In genomic region chr6:169265486-169266131, GRCh38 we compare ENCODE assay signal across 25 cellular contexts. TPM values are rescaled to one million over a fixed set of nuclear protein-coding genes. Genes with fewer than 3 reads are reported as not detected.
A peak's percentile ranks its signal among the peaks of the same experiment; 100 is the strongest.
DNase-seq lines count a peak whose midpoint lies in the region; ATAC-seq, FAIRE-seq and TF ChIP-seq lines count a peak whose summit lies in the region.
"Had no signal": no experiment of that assay in that cellular context is flagged by ENCODE, and none has a peak within 500 bp of the region (broad histone marks: within the 10 kb centered on the region; RNA-seq: fewer than 3 reads in every experiment).

No MANE protein-coding gene starts in this region.

- CTCF ChIA-PET in IMR-90 (lab: Yijun Ruan, JAX) (no interaction called here), H1 (lab: Charles Lee; ENCODE audit: partially characterized antibody) (interaction anchor here (0.8 kb wide), 1 partner anchor 38 kb away, joined by 3 read pairs; no protein-coding TSS in a partner anchor)
- CTCF ChIA-PET in CD8-positive, alpha-beta T cell (lab: Charles Lee): no interaction called here

- H2BK15ac ChIP-seq in IMR-90 (ENCODE audit: low read depth, low read length): no peak overlapping the region; the same call in 2 of the 3 replicates
- H2BK15ac ChIP-seq in H1 (ENCODE audit: low read length): 0 out of 2 replicates have a peak overlapping the region, but pooled peaks have one; percentile 46

- no peak overlapping the region for H2AK9ac ChIP-seq in IMR-90 (replicated peaks; ENCODE audit: low read depth, low read length, poor library complexity)

- no peak overlapping the region for H3K4me3 Mint-ChIP-seq in neural progenitor cell
- no peak overlapping the region for H3K4me3 Mint-ChIP-seq in stimulated activated effector memory CD8-positive, alpha-beta T cell treated with anti-CD3 and anti-CD28 coated beads, Interleukin-12 subunit alpha, Interleukin-12 subunit beta, amount 100 ng/mL, for 72 hours
- H3K4me3 Mint-ChIP-seq in CD8-positive, alpha-beta T cell: no peak overlapping the region
- H3K4me3 Mint-ChIP-seq: CD4-positive, alpha-beta memory T cell; GM23338; HFFc6 had no signal

- ATAC-seq in IMR-90 (ENCODE audit: low read depth): no peak
- peak; percentile 16 for ATAC-seq in stimulated activated effector memory CD8-positive, alpha-beta T cell treated with anti-CD3 and anti-CD28 coated beads, Interleukin-12 subunit alpha, Interleukin-12 subunit beta, amount 100 ng/mL, for 72 hours
- no peak for ATAC-seq in CD8-positive, alpha-beta T cell
- no peak for ATAC-seq in GM21390 (IDR thresholded peaks at IDR 0.05; ENCODE audit: unreplicated experiment)
- ATAC-seq: A549, GM12878, GM23338 had no signal

- H3K79me2 ChIP-seq in H1 (ENCODE audit: control insufficient read depth in 1 of 2, insufficient read depth in 2 of 2, low read length in 2 of 2) (no peaks in the 10 kb centered on the region), neural progenitor cell (ENCODE audit: low read depth) (no peaks in the 10 kb centered on the region)

- peak overlapping the region; percentile 66 for H3K27ac Mint-ChIP-seq in neural progenitor cell
- H3K27ac Mint-ChIP-seq in stimulated activated effector memory CD8-positive, alpha-beta T cell treated with anti-CD3 and anti-CD28 coated beads, Interleukin-12 subunit alpha, Interleukin-12 subunit beta, amount 100 ng/mL, for 72 hours: no peak overlapping the region
- no peak overlapping the region for H3K27ac Mint-ChIP-seq in CD8-positive, alpha-beta T cell
- H3K27ac Mint-ChIP-seq: CD4-positive, alpha-beta memory T cell; GM23338; HFFc6 had no signal

- H2AK5ac ChIP-seq in IMR-90 (ENCODE audit: low read depth, low read length): peak overlapping the region; percentile 46
- H2AK5ac ChIP-seq in H1 (ENCODE audit: low read depth, low read length): no peak overlapping the region

- no peak for FAIRE-seq in H1 (lab: Jason Lieb, UNC)
- FAIRE-seq: A549, GM12878, GM19239, H54 had no signal

- no peak for TF ChIP-seq CTCF in IMR-90 (conservative IDR thresholded peaks at IDR 0.05; ENCODE audit: low read depth, low read length)
- TF ChIP-seq CTCF in H1 (IDR thresholded peaks at IDR 0.05; ENCODE audit: control extremely low read depth in 1 of 3, insufficient read depth in 1 of 3, low read depth in 1 of 3, low read length in 3 of 3): no peak
- TF ChIP-seq CTCF in neural progenitor cell (IDR thresholded peaks at IDR 0.05): no peak
- no peak for TF ChIP-seq CTCF in sigmoid colon (IDR thresholded peaks at IDR 0.05)
- no peak for TF ChIP-seq CTCF in CD8-positive, alpha-beta T cell (IDR thresholded peaks at IDR 0.05)

- no peak for DNase-seq in IMR-90
- no peak for DNase-seq in H1 (ENCODE audit: low read depth in 1 of 2, low spot score in 2 of 2)
- no peak for DNase-seq in neural progenitor cell (ENCODE audit: low spot score)
- no peak for DNase-seq in stimulated activated effector memory CD8-positive, alpha-beta T cell treated with anti-CD3 and anti-CD28 coated beads, Interleukin-12 subunit alpha, Interleukin-12 subunit beta, amount 100 ng/mL, for 72 hours (ENCODE audit: low spot score in 2 of 2)
- DNase-seq in NCI-H526 treated with DMSO at 0.1 percent for 48 hours (lab: John Stamatoyannopoulos, UW): no peak
- DNase-seq in sigmoid colon: no peak
- DNase-seq in CD8-positive, alpha-beta T cell: no peak
- DNase-seq: 8988T; ACHN; AML-193; BE2C; C1 segment of cervical spinal cord; Caco-2; CD4-positive, alpha-beta memory T cell; DMS79; EL; GDM1; HFFc6 had no signal

- H3K18ac ChIP-seq in IMR-90 (ENCODE audit: low read depth, low read length) (peak overlapping the region; percentile 31; the same call in 1 of the 2 replicates), H1 (ENCODE audit: extremely low read depth, low read length) (no peak overlapping the region; the same call in 1 of the 2 replicates)

- peak overlapping the region; percentile 40 for H2AFZ ChIP-seq in IMR-90 (replicated peaks; ENCODE audit: low read length, poor library complexity)
- no peak overlapping the region for H2AFZ ChIP-seq in H1 (ENCODE audit: low read length)
- H2AFZ ChIP-seq in neural progenitor cell (replicated peaks): no peak overlapping the region
- H2AFZ ChIP-seq: GM23338 had no signal

- no peak overlapping the region for H3K4me3 ChIP-seq in IMR-90 (ENCODE audit: insufficient read depth, low read depth, low read length)
- no peak overlapping the region for H3K4me3 ChIP-seq in H1 (ENCODE audit: extremely low read depth in 1 of 4, insufficient read depth in 2 of 4, low read depth in 3 of 4, low read length in 4 of 4)
- no peak overlapping the region for H3K4me3 ChIP-seq in neural progenitor cell
- H3K4me3 ChIP-seq in sigmoid colon: no peak overlapping the region
- no peak overlapping the region for H3K4me3 ChIP-seq in CD8-positive, alpha-beta T cell (ENCODE audit: low read depth, low read length)
- H3K4me3 ChIP-seq: A549, GM12878, GM23338, HAP-1 had no signal

- peaks cover 5% of the 10 kb centered on the region for H3K9me3 Mint-ChIP-seq in neural progenitor cell
- H3K9me3 Mint-ChIP-seq in stimulated activated effector memory CD8-positive, alpha-beta T cell treated with anti-CD3 and anti-CD28 coated beads, Interleukin-12 subunit alpha, Interleukin-12 subunit beta, amount 100 ng/mL, for 72 hours: no peaks in the 10 kb centered on the region
- H3K9me3 Mint-ChIP-seq in CD8-positive, alpha-beta T cell: no peaks in the 10 kb centered on the region
- H3K9me3 Mint-ChIP-seq: CD4-positive, alpha-beta memory T cell had no signal

- H4K20me1 ChIP-seq in IMR-90 (ENCODE audit: insufficient read depth, low read length) (no peaks in the 10 kb centered on the region), H1 (replicated peaks in 1 of 2; ENCODE audit: control insufficient read depth in 1 of 2, insufficient read depth in 2 of 2, low read length in 2 of 2) (no peaks in the 10 kb centered on the region), neural progenitor cell (ENCODE audit: low read depth) (no peaks in the 10 kb centered on the region)

- H2BK5ac ChIP-seq in IMR-90 (ENCODE audit: low read depth, low read length, poor library complexity, severe bottlenecking) (no peak overlapping the region), H1 (ENCODE audit: low read depth, low read length) (no peak overlapping the region)

- H3K4me1 ChIP-seq in IMR-90 (ENCODE audit: control insufficient read depth, insufficient read depth, low read length) (peaks cover 16% of the 10 kb centered on the region), H1 (replicated peaks in 1 of 4; ENCODE audit: control insufficient read depth in 3 of 4, insufficient read depth in 4 of 4, low read length in 3 of 4) (peaks cover 0 to 3% (median 1%) of the 10 kb centered on the region in 4 experiments; a peak in 3 of 7 replicates), neural progenitor cell (peaks cover 3% of the 10 kb centered on the region), sigmoid colon (peaks cover 0 to 14% (median 9%) of the 10 kb centered on the region in 4 donors)
- no peaks in the 10 kb centered on the region for H3K4me1 ChIP-seq in CD8-positive, alpha-beta T cell (ENCODE audit: insufficient read depth, low read length)
- H3K4me1 ChIP-seq: A549, BE2C, Caco-2 had no signal

- H3K36me3 ChIP-seq in IMR-90 (ENCODE audit: control insufficient read depth, insufficient read depth, low read length) (no peaks in the 10 kb centered on the region), H1 (ENCODE audit: control insufficient read depth in 2 of 4, insufficient read depth in 4 of 4, low read length in 3 of 4) (no peaks in the 10 kb centered on the region), neural progenitor cell (no peaks in the 10 kb centered on the region), sigmoid colon (no peaks in the 10 kb centered on the region)
- no peaks in the 10 kb centered on the region for H3K36me3 ChIP-seq in CD8-positive, alpha-beta T cell (ENCODE audit: insufficient read depth, low read length)
- H3K36me3 ChIP-seq: BE2C, HAP-1 had no signal

- H2BK120ac ChIP-seq in IMR-90 (ENCODE audit: low read depth, low read length) (peak overlapping the region; percentile 13; the same call in 1 of the 2 replicates), H1 (replicated peaks; ENCODE audit: low read depth, low read length) (no peak overlapping the region)

- H3K27ac ChIP-seq in IMR-90 (ENCODE audit: insufficient read depth, low read length): no peak overlapping the region
- no peak overlapping the region for H3K27ac ChIP-seq in H1 (ENCODE audit: low read depth, low read length)
- H3K27ac ChIP-seq in neural progenitor cell: no peak overlapping the region
- no peak overlapping the region for H3K27ac ChIP-seq in sigmoid colon
- H3K27ac ChIP-seq in CD8-positive, alpha-beta T cell (ENCODE audit: low read depth, low read length): no peak overlapping the region
- H3K27ac ChIP-seq: A549 had no signal

- H3K23ac ChIP-seq in IMR-90 (ENCODE audit: low read depth, low read length): no peak overlapping the region
- H3K23ac ChIP-seq in H1 (ENCODE audit: insufficient read length): no peak overlapping the region

- TF ChIP-seq POLR2A in IMR-90 (IDR thresholded peaks at IDR 0.05; ENCODE audit: low read depth, low read length) (no peak), H1 (IDR thresholded peaks at IDR 0.05; ENCODE audit: control extremely low read depth in 1 of 2, low read depth in 2 of 2, low read length in 2 of 2) (no peak), sigmoid colon (IDR thresholded peaks at IDR 0.05) (no peak)

- 87% methylated on average over 6 of the region's 12 CpGs; no CpG with 5 or more reads in 1 of the 2 experiments for WGBS in IMR-90 (ENCODE audit: extremely low coverage in 2 of 2, insufficient read length in 1 of 2), 2 experiments
- WGBS in H1 (ENCODE audit: extremely low coverage in 1 of 2, insufficient coverage in 1 of 2, insufficient read length in 1 of 2, insufficient replicate concordance in 2 of 2, low coverage in 1 of 2, low lambda C conversion rate in 2 of 2, missing lambda C conversion rate in 1 of 2), 2 experiments: 88% methylated on average over 12 of the region's 12 CpGs; no CpG with 5 or more reads in 1 of the 2 experiments
- WGBS in sigmoid colon, 2 donors: 82 to 84% methylated on average over 12 of the region's 12 CpGs

- H3F3A ChIP-seq in neural progenitor cell (ENCODE audit: low read depth): peaks cover 3% of the 10 kb centered on the region

- peaks cover 11% of the 10 kb centered on the region for H3K4me1 Mint-ChIP-seq in neural progenitor cell
- H3K4me1 Mint-ChIP-seq in stimulated activated effector memory CD8-positive, alpha-beta T cell treated with anti-CD3 and anti-CD28 coated beads, Interleukin-12 subunit alpha, Interleukin-12 subunit beta, amount 100 ng/mL, for 72 hours: no peaks in the 10 kb centered on the region
- no peaks in the 10 kb centered on the region for H3K4me1 Mint-ChIP-seq in CD8-positive, alpha-beta T cell (ENCODE audit: low read depth)
- H3K4me1 Mint-ChIP-seq: CD4-positive, alpha-beta memory T cell had no signal

- H4K91ac ChIP-seq in IMR-90 (ENCODE audit: insufficient read depth, low read depth, low read length) (0 out of 2 replicates have a peak overlapping the region, but pooled peaks have one; percentile 63), H1 (replicated peaks; ENCODE audit: insufficient read length, low read length) (no peak overlapping the region)

- dilution Hi-C loops in IMR-90 (cut with HindIII; ENCODE audit: low sequenced_read_pairs, unreplicated experiment): no loop called here

- H3K23me2 ChIP-seq in H1 (ENCODE audit: low read depth, low read length): no peaks in the 10 kb centered on the region

- H3K14ac ChIP-seq in IMR-90 (replicated peaks; ENCODE audit: low read depth, low read length): no peak overlapping the region
- no peak overlapping the region for H3K14ac ChIP-seq in H1 (ENCODE audit: insufficient read length)

- H3K4ac ChIP-seq in IMR-90 (ENCODE audit: low read depth, low read length) (peak overlapping the region; percentile 27; the same call in 1 of the 2 replicates), H1 (replicated peaks; ENCODE audit: insufficient read length, low read depth, low read length) (no peak overlapping the region)

- H3K79me1 ChIP-seq in IMR-90 (ENCODE audit: low read depth in 1 of 2, low read length in 2 of 2): no peaks in the 10 kb centered on the region
- no peaks in the 10 kb centered on the region for H3K79me1 ChIP-seq in H1 (ENCODE audit: low read depth, low read length)

- no peak overlapping the region for H4K8ac ChIP-seq in IMR-90 (ENCODE audit: low read depth in 2 of 2, low read length in 2 of 2)
- no peak overlapping the region for H4K8ac ChIP-seq in H1 (ENCODE audit: extremely low read depth, insufficient read depth, low read length)

- intact Hi-C loops in IMR-90 (cut with micrococcal nuclease): no loop called here
- intact Hi-C loops in sigmoid colon (cut with DNase I): no loop called here
- intact Hi-C loops in CD8-positive, alpha-beta T cell (cut with DNase I, micrococcal nuclease): no loop called here

- H3K9me3 ChIP-seq in IMR-90 (ENCODE audit: control insufficient read depth, insufficient read depth, low read length) (no peaks in the 10 kb centered on the region; the same call in 1 of the 2 replicates), H1 (ENCODE audit: insufficient read depth in 2 of 2, low read depth in 1 of 2, low read length in 1 of 2) (no peaks in the 10 kb centered on the region), neural progenitor cell (ENCODE audit: low read depth) (no peaks in the 10 kb centered on the region), sigmoid colon (no peaks in the 10 kb centered on the region)
- no peaks in the 10 kb centered on the region for H3K9me3 ChIP-seq in CD8-positive, alpha-beta T cell (ENCODE audit: low read length)
- H3K9me3 ChIP-seq: A549, BE2C, Caco-2, HAP-1 had no signal

- BruUV-seq in IMR-90 (replicated peaks; lab: Mats Ljungman, UMichigan): no TSS peak

- H4K5ac ChIP-seq in IMR-90 (ENCODE audit: low read depth, low read length): no peak overlapping the region
- no peak overlapping the region for H4K5ac ChIP-seq in H1 (ENCODE audit: insufficient read length, low read depth, low read length)

- H3K56ac ChIP-seq in IMR-90 (ENCODE audit: extremely low read depth, insufficient read depth, low read length) (no peak overlapping the region), H1 (replicated peaks; ENCODE audit: insufficient read length, low read depth, low read length) (no peak overlapping the region)

- H3K36me3 Mint-ChIP-seq in neural progenitor cell: no peaks in the 10 kb centered on the region
- H3K36me3 Mint-ChIP-seq in stimulated activated effector memory CD8-positive, alpha-beta T cell treated with anti-CD3 and anti-CD28 coated beads, Interleukin-12 subunit alpha, Interleukin-12 subunit beta, amount 100 ng/mL, for 72 hours: no peaks in the 10 kb centered on the region
- H3K36me3 Mint-ChIP-seq in CD8-positive, alpha-beta T cell: no peaks in the 10 kb centered on the region
- H3K36me3 Mint-ChIP-seq: CD4-positive, alpha-beta memory T cell had no signal

- H3K9ac ChIP-seq in IMR-90 (ENCODE audit: low read depth, low read length) (no peak overlapping the region), H1 (replicated peaks in 1 of 4; ENCODE audit: extremely low read depth in 1 of 4, low read depth in 3 of 4, low read length in 3 of 4) (no peak overlapping the region), neural progenitor cell (no peak overlapping the region)

- H3K4me2 ChIP-seq in IMR-90 (ENCODE audit: low read depth, low read length): no peak overlapping the region
- H3K4me2 ChIP-seq in H1 (ENCODE audit: insufficient read depth in 1 of 2, low read depth in 2 of 2, low read length in 2 of 2): no peak overlapping the region
- no peak overlapping the region for H3K4me2 ChIP-seq in neural progenitor cell
- H3K4me2 ChIP-seq: A549, GM23338 had no signal

- no peak for TF ChIP-seq EP300 in H1 (IDR thresholded peaks at IDR 0.05; ENCODE audit: borderline replicate concordance in 1 of 2, low read depth in 2 of 2, low read length in 2 of 2)
- no peak for TF ChIP-seq EP300 in sigmoid colon (IDR thresholded peaks at IDR 0.05)

- H3K27me3 ChIP-seq in IMR-90 (ENCODE audit: control insufficient read depth, insufficient read depth, low read length): no peaks in the 10 kb centered on the region
- H3K27me3 ChIP-seq in H1 (replicated peaks in 1 of 4; ENCODE audit: control insufficient read depth in 3 of 4, extremely low read depth in 1 of 4, insufficient read depth in 3 of 4, low read length in 3 of 4): no peaks in the 10 kb centered on the region
- H3K27me3 ChIP-seq in neural progenitor cell: no peaks in the 10 kb centered on the region
- no peaks in the 10 kb centered on the region for H3K27me3 ChIP-seq in sigmoid colon
- H3K27me3 ChIP-seq in CD8-positive, alpha-beta T cell (ENCODE audit: insufficient read depth, low read length): no peaks in the 10 kb centered on the region
- H3K27me3 ChIP-seq: BE2C had no signal

- peaks cover 6% of the 10 kb centered on the region for H3K27me3 Mint-ChIP-seq in neural progenitor cell (ENCODE audit: insufficient read depth, low read depth)
- peaks cover 9% of the 10 kb centered on the region for H3K27me3 Mint-ChIP-seq in CD8-positive, alpha-beta T cell (ENCODE audit: low read depth)

- TF ChIP-seq RAD21 in IMR-90 (IDR thresholded peaks at IDR 0.05; ENCODE audit: low read length) (no peak), H1 (IDR thresholded peaks at IDR 0.05 in 1 of 2, conservative IDR thresholded peaks at IDR 0.05 in 1 of 2; ENCODE audit: low read depth in 2 of 2, low read length in 2 of 2) (no peak)

- POLR2A ChIA-PET in IMR-90 (lab: Charles Lee; ENCODE audit: unreplicated experiment): no interaction called here
- POLR2A ChIA-PET in H1 (lab: Charles Lee; ENCODE audit: partially characterized antibody): interaction anchor here (3.5 kb wide), 1 partner anchor 10 kb away, joined by 12 read pairs; no protein-coding TSS in a partner anchor
- POLR2A ChIA-PET in CD8-positive, alpha-beta T cell (lab: Charles Lee): no interaction called here

- H2BK20ac ChIP-seq in IMR-90 (ENCODE audit: low read depth, low read length) (no peak overlapping the region), H1 (ENCODE audit: low read length) (0 out of 2 replicates have a peak overlapping the region, but pooled peaks have one; percentile 61)

- in situ Hi-C loops in IMR-90 (cut with MboI; ENCODE audit: low sequenced_read_pairs): no loop called here

- peaks cover 11% of the 10 kb centered on the region for H3K9me1 ChIP-seq in IMR-90 (ENCODE audit: insufficient read depth, low read length)

- H2BK12ac ChIP-seq in H1 (ENCODE audit: low read depth, low read length): no peak overlapping the region

RNA-seq across cellular contexts. Expression of gene THBS2, which starts 12.0 kb away (rescaled TPM):
- total RNA-seq in IMR-90 (2012; rRNA removed) (101 and 113 TPM in 2 replicates), neural progenitor cell (ENCODE audit: low replicate concordance) (0.09 and 0.13 TPM in 2 replicates), sigmoid colon (10 to 100 TPM; 37.6 to 59.0 (median 42.7) TPM)
- polyA plus RNA-seq in IMR-90 (2012; rRNA removed) (97.3 and 106 TPM in 2 replicates), H1 (2011; rRNA removed) (11.0 and 14.5 TPM in 2 replicates), sigmoid colon (1 to 10 TPM; 1.7 to 3.0 (median 1.8) TPM)
- polyA plus RNA-seq in IMR-90 (2012; cell fraction: cytosol; rRNA removed): 99.4 and 135 TPM in 2 replicates
- polyA plus RNA-seq in IMR-90 (2012; cell fraction: nucleus; rRNA removed; ENCODE audit: low replicate concordance): 137 and 172 TPM in 2 replicates
- total RNA-seq in H1 (2021; fragmentation: NEBNext Ultra II Directional; extraction: Animal tissue kit (Norgen Biotek cat#: 25700)): 22.5 and 23.3 TPM in 2 replicates
- polyA plus RNA-seq in H1 (2011; cell fraction: cytosol; rRNA removed): 13.2 TPM
- 33.1 TPM for polyA plus RNA-seq in H1 (2011; cell fraction: nucleus; rRNA removed)
- 9.6 to 12.8 TPM (median 11.3 TPM) in 4 replicates for polyA plus RNA-seq in H1 (2012, experiment 1 of 2)
- polyA plus RNA-seq in H1 (2012, experiment 2 of 2): 3.1 TPM
- polyA plus RNA-seq in H1 (2013, experiment 1 of 2): 21.3 TPM
- 17.4 TPM for polyA plus RNA-seq in H1 (2013, experiment 2 of 2)
- polyA minus RNA-seq in H1 (2011; rRNA and poly(A)+ RNA removed): 23.9 and 27.8 TPM in 2 replicates
- 17.0 TPM for polyA minus RNA-seq in H1 (2011; cell fraction: cytosol; rRNA and poly(A)+ RNA removed)
- 19.3 TPM for polyA minus RNA-seq in H1 (2011; cell fraction: nucleus; rRNA and poly(A)+ RNA removed)
- not detected for total RNA-seq in CD8-positive, alpha-beta T cell
- total RNA-seq: CD4-positive, alpha-beta memory T cell had no signal

Comparison
In these comparisons a context has a peak if more than half of its experiments do, and no peak if none do; other contexts are left out.
1. RNA of gene THBS2, which starts 12.0 kb away (total RNA-seq): 101 to 113 TPM in IMR-90, 37.6 to 59.0 TPM in sigmoid colon and 22.5 to 23.3 TPM in H1; 0.09 to 0.13 TPM in neural progenitor cell and not detected in CD8-positive, alpha-beta T cell; every median in the first group is over 10 times any median in the second.